ENCODE assay signal across 1 cellular context in genomic region chr16:22296225-22297113, GRCh38.
TF ChIP-seq lines count a peak whose summit lies in the region.

No MANE protein-coding gene starts in this region.

TF ChIP-seq in K562, 482 proteins besides CTCF, POLR2A, EP300 and RAD21 (continued from another document and continues in another):
- TF ChIP-seq MBD1 (CRISPR knock-in tag; IDR thresholded peaks at IDR 0.05): 0 out of 2 replicates have a peak, but pooled peaks have one; percentile 26
- TF ChIP-seq REST (CRISPR knock-in tag; IDR thresholded peaks at IDR 0.05; ENCODE audit: low read depth): no peak
- TF ChIP-seq MCM7 (IDR thresholded peaks at IDR 0.05): peak in 1 of 2 experiments; percentile 88; a peak in 1 of 4 replicates
- no peak for TF ChIP-seq SRSF1 (IDR thresholded peaks at IDR 0.05; ENCODE audit: low read depth, low read length)
- no peak for TF ChIP-seq NRF1 (conservative IDR thresholded peaks at IDR 0.05 in 1 of 2, IDR thresholded peaks at IDR 0.05 in 1 of 2)
- TF ChIP-seq ZMIZ1 (IDR thresholded peaks at IDR 0.05; ENCODE audit: low read depth in 2 of 2, low read length in 2 of 2): no peak
- no peak for TF ChIP-seq ZZZ3 (IDR thresholded peaks at IDR 0.05)
- TF ChIP-seq EZH2 (IDR thresholded peaks at IDR 0.05; ENCODE audit: borderline replicate concordance, low read depth, low read length): no peak
- TF ChIP-seq ZNF584 (CRISPR knock-in tag; IDR thresholded peaks at IDR 0.05; ENCODE audit: low read depth): no peak
- TF ChIP-seq FOXJ2 (tag; IDR thresholded peaks at IDR 0.05): no peak
- TF ChIP-seq RFX1 (IDR thresholded peaks at IDR 0.05): no peak
- TF ChIP-seq LCOR (CRISPR knock-in tag; IDR thresholded peaks at IDR 0.05): no peak
- TF ChIP-seq SMARCB1 (IDR thresholded peaks at IDR 0.05; ENCODE audit: insufficient read length, low read depth): no peak
- no peak for TF ChIP-seq PHF21A (IDR thresholded peaks at IDR 0.05; ENCODE audit: borderline replicate concordance, low read depth)
- TF ChIP-seq CBFB (CRISPR knock-in tag; IDR thresholded peaks at IDR 0.05): no peak
- no peak for TF ChIP-seq SAP30 (IDR thresholded peaks at IDR 0.05; ENCODE audit: borderline replicate concordance, insufficient read depth, low read depth, low read length, poor library complexity, severe bottlenecking)
- no peak for TF ChIP-seq MCM2 (IDR thresholded peaks at IDR 0.05; ENCODE audit: low read depth)
- no peak for TF ChIP-seq MYNN (IDR thresholded peaks at IDR 0.05)
- TF ChIP-seq MYNN (CRISPR knock-in tag; IDR thresholded peaks at IDR 0.05): no peak
- no peak for TF ChIP-seq HES1 (IDR thresholded peaks at IDR 0.05; ENCODE audit: low read depth)
- peak; percentile 93; the same call in 1 of the 2 replicates for TF ChIP-seq ZNF384 (IDR thresholded peaks at IDR 0.05; ENCODE audit: low read depth, low read length)
- TF ChIP-seq FOXP1 (CRISPR knock-in tag; IDR thresholded peaks at IDR 0.05): no peak
- no peak for TF ChIP-seq NR2C2 (CRISPR knock-in tag; IDR thresholded peaks at IDR 0.05)
- TF ChIP-seq NR2C2 (tag; IDR thresholded peaks at IDR 0.05): peak; percentile 43; the same call in 1 of the 2 replicates
- TF ChIP-seq TRIM28 (IDR thresholded peaks at IDR 0.05): 0 out of 2 replicates have a peak, but pooled peaks have one; percentile 18
- TF ChIP-seq ZNF175 (CRISPR knock-in tag; IDR thresholded peaks at IDR 0.05; ENCODE audit: low read depth): no peak
- no peak for TF ChIP-seq ZBTB12 (CRISPR knock-in tag; IDR thresholded peaks at IDR 0.05)
- TF ChIP-seq BRD4 (IDR thresholded peaks at IDR 0.05): no peak
- TF ChIP-seq BDP1 (IDR thresholded peaks at IDR 0.05; ENCODE audit: insufficient read depth, insufficient read length): peak; percentile 89
- peak; percentile 30; the same call in 1 of the 2 replicates for TF ChIP-seq ESRRA (IDR thresholded peaks at IDR 0.05; ENCODE audit: borderline replicate concordance, low read depth)
- TF ChIP-seq EWSR1 (IDR thresholded peaks at IDR 0.05; ENCODE audit: borderline replicate concordance, low read depth, partially characterized antibody): no peak
- TF ChIP-seq NCOR1 (IDR thresholded peaks at IDR 0.05): no peak
- no peak for TF ChIP-seq ID3 (CRISPR knock-in tag; IDR thresholded peaks at IDR 0.05)
- TF ChIP-seq ID3 (tag; IDR thresholded peaks at IDR 0.05): no peak
- TF ChIP-seq ZNF280A (IDR thresholded peaks at IDR 0.05; ENCODE audit: low read depth, partially characterized antibody): no peak
- TF ChIP-seq PRDM10 (IDR thresholded peaks at IDR 0.05; ENCODE audit: partially characterized antibody): peak; percentile 38
- TF ChIP-seq ZNF76 (CRISPR knock-in tag; IDR thresholded peaks at IDR 0.05; ENCODE audit: borderline replicate concordance): no peak
- no peak for TF ChIP-seq HNRNPLL (IDR thresholded peaks at IDR 0.05; ENCODE audit: low read depth, low read length, poor library complexity, severe bottlenecking)
- TF ChIP-seq TEAD4 (IDR thresholded peaks at IDR 0.05; ENCODE audit: low read length): peak; percentile 84; the same call in 1 of the 2 replicates
- TF ChIP-seq TEAD4 (CRISPR knock-in tag; IDR thresholded peaks at IDR 0.05; ENCODE audit: borderline replicate concordance): no peak
- no peak for TF ChIP-seq SMAD4 (CRISPR knock-in tag; conservative IDR thresholded peaks at IDR 0.05)
- no peak for TF ChIP-seq ZFP1 (CRISPR knock-in tag; IDR thresholded peaks at IDR 0.05)
- TF ChIP-seq MAFF (IDR thresholded peaks at IDR 0.05; ENCODE audit: low read length): peak; percentile 58
- TF ChIP-seq KLF6 (CRISPR knock-in tag; IDR thresholded peaks at IDR 0.05; ENCODE audit: borderline replicate concordance): no peak
- no peak for TF ChIP-seq SMARCA4 (IDR thresholded peaks at IDR 0.05)
- TF ChIP-seq C11orf30 (IDR thresholded peaks at IDR 0.05; ENCODE audit: low read depth): peak; percentile 42; the same call in 1 of the 2 replicates
- TF ChIP-seq CGGBP1 (CRISPR knock-in tag; IDR thresholded peaks at IDR 0.05): no peak
- TF ChIP-seq MEF2D (tag; conservative IDR thresholded peaks at IDR 0.05; ENCODE audit: low read depth): no peak
